ENCODE assay signal across 10 cellular contexts in the genomic region with DNA sequence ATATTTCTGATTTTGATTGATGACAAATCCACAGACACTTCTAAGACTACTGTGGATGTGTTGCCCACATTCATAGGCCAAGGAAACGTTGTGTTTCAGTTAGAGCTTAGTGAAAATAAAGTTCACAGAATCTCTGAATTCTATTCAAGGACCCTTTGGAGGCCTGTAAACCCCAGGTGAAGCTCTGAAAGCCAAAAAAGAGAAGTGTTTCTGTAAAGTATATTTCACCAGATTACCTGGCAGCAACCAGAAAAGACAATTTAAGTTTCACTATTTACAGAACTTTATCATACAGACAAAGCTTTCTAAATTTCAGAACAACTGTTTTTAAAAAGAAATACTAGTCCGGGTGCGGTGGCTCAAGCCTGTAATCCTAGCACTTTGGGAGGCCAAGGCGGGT. TPM values are rescaled to one million over a fixed set of nuclear protein-coding genes. Genes with fewer than 3 reads are reported as not detected.
DNase-seq lines count a peak whose midpoint lies in the region; ATAC-seq and TF ChIP-seq lines count a peak whose summit lies in the region.
"Had no signal": no experiment of that assay in that cellular context is flagged by ENCODE, and none has a peak within 500 bp of the region (broad histone marks: within the 10 kb centered on the region; RNA-seq: fewer than 3 reads in every experiment).

No MANE protein-coding gene starts in this region.

- H3K18ac ChIP-seq in mesenchymal stem cell (ENCODE audit: low read depth in 1 of 2, low read length in 2 of 2), result no peak overlapping the region

- H2AFZ ChIP-seq in ACC112 (ENCODE audit: low read length, unreplicated experiment) (no peak overlapping the region), mesenchymal stem cell (ENCODE audit: low read depth, low read length) (no peak overlapping the region)

- TF ChIP-seq CTCF in GM13976 (IDR thresholded peaks at IDR 0.05; ENCODE audit: borderline replicate concordance, control extremely low read depth, extremely low read depth, insufficient read depth, missing control alignments) (no peak), tibial nerve (IDR thresholded peaks at IDR 0.05) (no peak)
- TF ChIP-seq CTCF in activated CD8-positive, alpha-beta T cell treated with anti-CD3 and anti-CD28 coated beads for 36 hours (IDR thresholded peaks at IDR 0.05), result no peak

- intact Hi-C loops in activated CD8-positive, alpha-beta T cell treated with anti-CD3 and anti-CD28 coated beads for 36 hours (cut with micrococcal nuclease), result no loop called here

- no peak overlapping the region for H3K23ac ChIP-seq in mesenchymal stem cell (ENCODE audit: low read length in 2 of 2)

- no peak overlapping the region for H3K4ac ChIP-seq in mesenchymal stem cell (ENCODE audit: low read depth in 1 of 2, low read length in 2 of 2)

- no peak overlapping the region for H3K27ac ChIP-seq in ACC112 (ENCODE audit: low read depth, low read length)
- no peak overlapping the region for H3K27ac ChIP-seq in mesenchymal stem cell (ENCODE audit: low read length, poor library complexity, severe bottlenecking)
- H3K27ac ChIP-seq in tibial nerve, result peak overlapping the region in 1 of 4 donors; percentile 98

- H3K79me1 ChIP-seq in mesenchymal stem cell (replicated peaks; ENCODE audit: low read length, poor library complexity, severe bottlenecking), result peaks cover 3% of the 10 kb centered on the region

- H3K36me3 Mint-ChIP-seq in activated CD8-positive, alpha-beta T cell treated with anti-CD3 and anti-CD28 coated beads for 36 hours (ENCODE audit: low read depth), result peaks cover 25% of the 10 kb centered on the region

- H3K27ac Mint-ChIP-seq in activated CD8-positive, alpha-beta T cell treated with anti-CD3 and anti-CD28 coated beads for 36 hours, result peak overlapping the region; percentile 42

- H3K27me3 Mint-ChIP-seq in activated CD8-positive, alpha-beta T cell treated with anti-CD3 and anti-CD28 coated beads for 36 hours, result no peaks in the 10 kb centered on the region

- H3K36me3 ChIP-seq in ACC112 (ENCODE audit: insufficient read depth, low read length) (peaks cover 18% of the 10 kb centered on the region), mesenchymal stem cell (ENCODE audit: control insufficient read depth in 1 of 2, insufficient read depth in 2 of 2, low read depth in 1 of 2, low read length in 2 of 2) (peaks cover 6 to 26% of the 10 kb centered on the region in 2 experiments), tibial nerve (peaks cover 0 to 20% (median 4%) of the 10 kb centered on the region in 3 donors)

- H3K4me2 ChIP-seq in mesenchymal stem cell (ENCODE audit: low read length, poor library complexity, severe bottlenecking), result no peak overlapping the region

- POLR2A ChIA-PET in activated CD8-positive, alpha-beta T cell treated with anti-CD3 and anti-CD28 coated beads for 36 hours (lab: Charles Lee), result interaction anchor here (1.2 to 2.0 kb wide), 2 partner anchors 115 to 117 kb away, joined by 5 to 6 read pairs; no protein-coding TSS in a partner anchor

- no peak overlapping the region for H3K14ac ChIP-seq in mesenchymal stem cell (ENCODE audit: low read length in 2 of 2)

- no peak overlapping the region for H2BK12ac ChIP-seq in mesenchymal stem cell (ENCODE audit: low read length in 2 of 2)

- CTCF ChIA-PET in activated CD8-positive, alpha-beta T cell treated with anti-CD3 and anti-CD28 coated beads for 36 hours (lab: Charles Lee), result interaction anchor here (1.2 to 2.4 kb wide), 4 partner anchors 16 to 149 kb away, joined by 3 to 5 read pairs (median 4); no protein-coding TSS in a partner anchor

- peak overlapping the region; percentile 94 for H3K4me3 Mint-ChIP-seq in activated CD8-positive, alpha-beta T cell treated with anti-CD3 and anti-CD28 coated beads for 36 hours

- no peak for ATAC-seq in activated CD8-positive, alpha-beta T cell treated with anti-CD3 and anti-CD28 coated beads for 36 hours
- no peak for ATAC-seq in GM21381 (IDR thresholded peaks at IDR 0.05; ENCODE audit: unreplicated experiment)

- H3K9me3 ChIP-seq in mesenchymal stem cell (ENCODE audit: control insufficient read depth, low read length) (no peaks in the 10 kb centered on the region), tibial nerve (no peaks in the 10 kb centered on the region)

- no peak overlapping the region for H4K8ac ChIP-seq in mesenchymal stem cell (ENCODE audit: low read length)

- peaks cover 31% of the 10 kb centered on the region for H3K4me1 Mint-ChIP-seq in activated CD8-positive, alpha-beta T cell treated with anti-CD3 and anti-CD28 coated beads for 36 hours (ENCODE audit: low read depth)

- no peaks in the 10 kb centered on the region for H3K9me3 Mint-ChIP-seq in activated CD8-positive, alpha-beta T cell treated with anti-CD3 and anti-CD28 coated beads for 36 hours

- 99% methylated on average over 4 of the region's 4 CpGs for WGBS in mesenchymal stem cell
- 73 to 77% methylated on average over 4 of the region's 4 CpGs for WGBS in tibial nerve, 2 donors

- H3K79me2 ChIP-seq in ACC112 (ENCODE audit: control insufficient read depth, insufficient read depth, low read length, unreplicated experiment), result peaks cover 60% of the 10 kb centered on the region

- peak overlapping the region; percentile 41 for H3K9ac ChIP-seq in mesenchymal stem cell (ENCODE audit: low read length)

- no peak overlapping the region for H2AK5ac ChIP-seq in mesenchymal stem cell (ENCODE audit: low read length, severe bottlenecking)

- H2BK120ac ChIP-seq in mesenchymal stem cell (ENCODE audit: low read depth, low read length), result no peak overlapping the region

- peak overlapping the region; percentile 92 for H3K4me3 ChIP-seq in ACC112 (ENCODE audit: low read depth, low read length)
- peak overlapping the region in 1 of 2 experiments; percentile 96 for H3K4me3 ChIP-seq in mesenchymal stem cell (ENCODE audit: insufficient read depth in 1 of 2, low read depth in 1 of 2, low read length in 2 of 2)
- H3K4me3 ChIP-seq in tibial nerve, result peak overlapping the region in 1 of 4 donors; percentile 91

- no peak overlapping the region for H2BK15ac ChIP-seq in mesenchymal stem cell (ENCODE audit: low read depth, poor library complexity, severe bottlenecking)

- no peak for TF ChIP-seq POLR2A in tibial nerve (IDR thresholded peaks at IDR 0.05)

- no peak for TF ChIP-seq EP300 in tibial nerve (IDR thresholded peaks at IDR 0.05)

- in situ Hi-C loops in GM13976 (cut with MboI; ENCODE audit: low sequenced_read_pairs, unreplicated experiment), result loop anchor here (25.0 kb wide), 1 partner anchor 105 kb away; a partner anchor contains a TSS

- DNase-seq in GM13976 (ENCODE audit: low spot score) (peak; percentile 14), mesenchymal stem cell (no peak), cerebellar cortex (ENCODE audit: low spot score) (no peak), activated gamma-delta T cell (lab: John Stamatoyannopoulos, UW) (no peak), tibial nerve (ENCODE audit: low spot score in 2 of 2) (no peak)
- no peak for DNase-seq in activated CD8-positive, alpha-beta T cell treated with anti-CD3 and anti-CD28 coated beads for 36 hours
- DNase-seq: activated naive CD4-positive, alpha-beta T cell; NCI-H82 had no signal

- H3K27me3 ChIP-seq in ACC112 (ENCODE audit: insufficient read depth, low read length), result no peaks in the 10 kb centered on the region
- H3K27me3 ChIP-seq in mesenchymal stem cell (ENCODE audit: control insufficient read depth in 1 of 2, insufficient read depth in 1 of 2, low read length in 2 of 2), result no peaks in the 10 kb centered on the region
- no peaks in the 10 kb centered on the region for H3K27me3 ChIP-seq in tibial nerve

- no peak overlapping the region for H4K91ac ChIP-seq in mesenchymal stem cell (ENCODE audit: low read length)

- no peak overlapping the region for H2BK5ac ChIP-seq in mesenchymal stem cell (ENCODE audit: low read depth, low read length, poor library complexity, severe bottlenecking)

- H3K4me1 ChIP-seq in ACC112 (ENCODE audit: control insufficient read depth, insufficient read depth, low read length, unreplicated experiment) (peaks cover 14% of the 10 kb centered on the region), mesenchymal stem cell (ENCODE audit: control insufficient read depth, insufficient read depth, low read depth, low read length) (peaks cover 8% of the 10 kb centered on the region), tibial nerve (peaks cover 0 to 56% (median 23%) of the 10 kb centered on the region in 4 donors)

RNA-seq across cellular contexts. Expression of a gene that starts 2.6 kb away (rescaled TPM):
- 10 to 100 TPM; 76.7 to 77.4 TPM for total RNA-seq in activated CD8-positive, alpha-beta T cell treated with anti-CD3 and anti-CD28 coated beads for 36 hours
- 18.8 TPM for polyA plus RNA-seq in mesenchymal stem cell (2013, experiment 1 of 2)
- 20.7 TPM for polyA plus RNA-seq in mesenchymal stem cell (2013, experiment 2 of 2)
- total RNA-seq in tibial nerve, result 10 to 100 TPM; 29.5 to 96.7 (median 69.7) TPM

RNA-seq across cellular contexts. Expression of a gene that starts 28.7 kb away (rescaled TPM):
- not detected for total RNA-seq in activated CD8-positive, alpha-beta T cell treated with anti-CD3 and anti-CD28 coated beads for 36 hours
- polyA plus RNA-seq in mesenchymal stem cell (2013, experiment 1 of 2), result 0.06 TPM
- polyA plus RNA-seq in mesenchymal stem cell (2013, experiment 2 of 2), result 0.05 TPM
- 100 to 1,000 TPM in 1 of 4 donors, 10 to 100 TPM in 2, 1 to 10 TPM in 1; 7.8 to 209 (median 55.5) TPM for total RNA-seq in tibial nerve

RNA-seq across cellular contexts. Expression of a gene that starts 48.9 kb away (rescaled TPM):
- 10 to 100 TPM; 33.8 to 35.1 TPM for total RNA-seq in activated CD8-positive, alpha-beta T cell treated with anti-CD3 and anti-CD28 coated beads for 36 hours
- polyA plus RNA-seq in mesenchymal stem cell (2013, experiment 1 of 2), result 20.3 TPM
- polyA plus RNA-seq in mesenchymal stem cell (2013, experiment 2 of 2), result 19.4 TPM
- 10 to 100 TPM; 27.9 to 57.5 (median 37.8) TPM for total RNA-seq in tibial nerve

Comparison
In these comparisons a context has a peak if more than half of its experiments do, and no peak if none do; other contexts are left out.
1. RNA of a gene that starts 28.7 kb away (total RNA-seq): 7.8 to 209 TPM in tibial nerve; not detected in activated CD8-positive, alpha-beta T cell treated with anti-CD3 and anti-CD28 coated beads for 36 hours; every median in the first group is over 4 times any median in the second.